8 cellular contexts compared by ENCODE assay signal in genomic region chr6:28266962-28267694, GRCh38. TPM values are rescaled to one million over a fixed set of nuclear protein-coding genes. Genes with fewer than 3 reads are reported as not detected.
DNase-seq lines count a peak whose midpoint lies in the region; ATAC-seq, FAIRE-seq and TF ChIP-seq lines count a peak whose summit lies in the region.

ZSCAN26 (plus strand) TSS chr6:28267143; CDS start chr6:28271920, 4,777 bp downstream.

- in situ Hi-C loops in GM12878 (cut with MboI): no loop called here

- H3K36me3 ChIP-seq in GM12878 (ENCODE audit: control insufficient read depth in 2 of 2, insufficient read depth in 2 of 2, low read length in 1 of 2): no peaks in the 10 kb centered on the region

- H3K9ac ChIP-seq in GM12878 (ENCODE audit: control insufficient read depth, insufficient read depth, low read length): peak within 1 kb of the TSS; percentile 77

- TF ChIP-seq RAD21 in GM12878 (IDR thresholded peaks at IDR 0.05; ENCODE audit: insufficient read depth, low read depth, low read length): 0 out of 2 replicates have a peak, but pooled peaks have one; percentile 4

- 2% methylated on average over 32 of the region's 32 CpGs for WGBS in GM12878 (ENCODE audit: insufficient coverage, insufficient replicate concordance, low lambda C conversion rate, missing lambda C conversion rate)

- peak; percentile 98 for ATAC-seq in GM18511 (IDR thresholded peaks at IDR 0.05; ENCODE audit: unreplicated experiment)
- peak; percentile 86 for ATAC-seq in HG02973 (IDR thresholded peaks at IDR 0.05; ENCODE audit: unreplicated experiment)
- peak; percentile 98 for ATAC-seq in GM12878

- TF ChIP-seq CTCF in GM12878 (IDR thresholded peaks at IDR 0.05 in 2 of 3, conservative IDR thresholded peaks at IDR 0.05 in 1 of 3; ENCODE audit: control insufficient read depth in 2 of 3, extremely low read depth in 1 of 3, insufficient read depth in 1 of 3, low read depth in 3 of 3, low read length in 3 of 3): no peak

- H3K4me3 ChIP-seq in GM12878: peak within 1 kb of the TSS; percentile 96

- BruUV-seq in GM12878 (replicated peaks; lab: Mats Ljungman, UMichigan): no TSS peak

- H4K20me1 ChIP-seq in GM12878 (ENCODE audit: control insufficient read depth, insufficient read depth): no peaks in the 10 kb centered on the region

- peak within 1 kb of the TSS; percentile 87 for H2AFZ ChIP-seq in GM12878 (ENCODE audit: control insufficient read depth, low read depth, low read length)

- DNase-seq in NCI-H1930 (lab: John Stamatoyannopoulos, UW) (peak; percentile 71 to 91), T1000 (lab: John Stamatoyannopoulos, UW) (peak; percentile 80), GM12878 (ENCODE audit: low read depth, low spot score) (peak; percentile 70), hippocampal formation (lab: John Stamatoyannopoulos, UW) (peak; percentile 75 to 91), retina (peak; percentile 97), mesenteric fat pad (ENCODE audit: low spot score) (no peak)

- H3K27me3 ChIP-seq in GM12878 (replicated peaks in 1 of 2; ENCODE audit: control insufficient read depth in 2 of 2, insufficient read depth in 2 of 2, low read length in 1 of 2): no peaks in the 10 kb centered on the region

- RAD21 ChIA-PET in GM12878 (lab: Charles Lee; ENCODE audit: unreplicated experiment): interaction anchor here (0.6 to 3.3 kb wide), 15 partner anchors 10 to 162 kb away, joined by 3 to 22 read pairs (median 4); partner anchors contain the start of genes PGBD1, ZKSCAN3, ZKSCAN4 and ZKSCAN8

- TF ChIP-seq EP300 in GM12878 (IDR thresholded peaks at IDR 0.05; ENCODE audit: borderline replicate concordance in 1 of 2, control insufficient read depth in 1 of 2, low read depth in 2 of 2, low read length in 2 of 2): no peak

- FAIRE-seq in GM12878 (lab: Jason Lieb, UNC): peak; percentile 79

- peak within 1 kb of the TSS; percentile 84 for H3K27ac ChIP-seq in GM12878 (ENCODE audit: control insufficient read depth, insufficient read depth)

- H3K4me1 ChIP-seq in GM12878 (ENCODE audit: control insufficient read depth, insufficient read depth, low read length): no peaks in the 10 kb centered on the region

- H3K79me2 ChIP-seq in GM12878 (ENCODE audit: control insufficient read depth, insufficient read depth, low read length): peaks cover 11% of the 10 kb centered on the region

- peak within 1 kb of the TSS; percentile 92 for H3K4me2 ChIP-seq in GM12878 (ENCODE audit: control insufficient read depth, insufficient read depth)

- SMC1A ChIA-PET in GM12878 (lab: Charles Lee; ENCODE audit: uncharacterized antibody, unreplicated experiment): interaction anchor here (0.8 to 4.0 kb wide), 22 partner anchors 8 to 150 kb away, joined by 3 to 30 read pairs (median 6); partner anchors contain the start of genes PGBD1, ZKSCAN3, ZKSCAN4 and ZSCAN31

- POLR2A ChIA-PET in GM12878 (lab: Charles Lee): interaction anchor here (0.6 to 2.7 kb wide), 10 partner anchors 14 to 126 kb away, joined by 3 to 11 read pairs (median 4); partner anchors contain the start of genes PGBD1, ZKSCAN4, ZKSCAN8 and ZSCAN31

- intact Hi-C loops in GM12878 (cut with micrococcal nuclease; ENCODE audit: unreplicated experiment): loop anchor here (2.0 to 5.0 kb wide), 3 partner anchors 14 to 90 kb away; partner anchors contain the start of genes ZKSCAN4 and ZSCAN31

- CTCF ChIA-PET in GM12878 (lab: Yijun Ruan, JAX): interaction anchor here (0.5 to 2.6 kb wide), 11 partner anchors 10 to 1079 kb away, joined by 3 to 14 read pairs (median 4); no protein-coding TSS in a partner anchor

- H3K9me3 ChIP-seq in GM12878 (replicated peaks; ENCODE audit: control insufficient read depth, insufficient read depth, low read length): no peaks in the 10 kb centered on the region; the same call in 2 of the 3 replicates

- peak; percentile 82 for TF ChIP-seq POLR2A in GM12878 (IDR thresholded peaks at IDR 0.05; ENCODE audit: low read depth, low read length)

TF ChIP-seq in GM12878, 131 proteins besides CTCF, POLR2A, EP300 and RAD21 (continues in another document):
- TF ChIP-seq HCFC1 (IDR thresholded peaks at IDR 0.05; ENCODE audit: low read length): peak; percentile 51
- peak; percentile 19; the same call in 1 of the 2 replicates for TF ChIP-seq ELK1 (IDR thresholded peaks at IDR 0.05; ENCODE audit: low read depth, low read length)
- TF ChIP-seq CBX5 (IDR thresholded peaks at IDR 0.05; ENCODE audit: low read depth): no peak
- 0 out of 2 replicates have a peak, but pooled peaks have one; percentile 29 for TF ChIP-seq CREM (IDR thresholded peaks at IDR 0.05; ENCODE audit: low read depth)
- peak; percentile 74; the same call in 1 of the 2 replicates for TF ChIP-seq SMARCA5 (IDR thresholded peaks at IDR 0.05)
- no peak for TF ChIP-seq IRF3 (IDR thresholded peaks at IDR 0.05)
- no peak for TF ChIP-seq E2F8 (IDR thresholded peaks at IDR 0.05; ENCODE audit: low read depth, partially characterized antibody)
- no peak for TF ChIP-seq TCF7 (IDR thresholded peaks at IDR 0.05; ENCODE audit: borderline replicate concordance)
- TF ChIP-seq NKRF (conservative IDR thresholded peaks at IDR 0.05): peak; percentile 87
- TF ChIP-seq HDGF (IDR thresholded peaks at IDR 0.05): 0 out of 2 replicates have a peak, but pooled peaks have one; percentile 60

RNA-seq across cellular contexts. Expression of gene ZSCAN26, which starts in this region (rescaled TPM):
- total RNA-seq in GM12878 (2013; cell fraction: nucleolus; rRNA removed): 36.7 and 38.1 TPM in 2 replicates
- 4.5 and 8.7 TPM in 2 replicates for total RNA-seq in GM12878 (2014; rRNA removed)
- total RNA-seq in GM12878 (2014; rRNA removed; fragmentation: Illumina TruSeq; extraction: Trizol): 7.4 and 7.6 TPM in 2 replicates
- total RNA-seq in GM12878 (2021): 5.4 and 7.4 TPM in 2 replicates
- 6.4 TPM for polyA plus RNA-seq in GM12878 (2011; ENCODE audit: low read depth)
- polyA plus RNA-seq in GM12878 (2011; rRNA removed): 13.3 and 14.1 TPM in 2 replicates
- 6.2 and 8.1 TPM in 2 replicates for polyA plus RNA-seq in GM12878 (2011; cell fraction: cytosol; rRNA removed)
- polyA plus RNA-seq in GM12878 (2011; cell fraction: nucleus; rRNA removed): 19.6 and 26.9 TPM in 2 replicates
- polyA plus RNA-seq in GM12878 (2012): 6.0 and 7.3 TPM in 2 replicates
- 8.9 and 14.6 TPM in 2 replicates for polyA plus RNA-seq in GM12878 (2014; fragmentation: Illumina TruSeq; extraction: Trizol)
- polyA plus RNA-seq in GM12878 (2014; fragmentation: Nextera tagmentation; extraction: Ambion mirVana): 1 to 10 TPM; 4.6 to 5.4 TPM
- polyA plus RNA-seq in GM12878 (2014; rRNA removed): 5.6 and 6.9 TPM in 2 replicates
- 1 to 10 TPM; 5.9 to 6.0 TPM for polyA plus RNA-seq in GM12878 (2016; fragmentation: Nextera tagmentation; extraction: Ambion mirVana)
- 16.2 and 18.3 TPM in 2 replicates for polyA minus RNA-seq in GM12878 (2011; rRNA and poly(A)+ RNA removed)
- polyA minus RNA-seq in GM12878 (2011; cell fraction: cytosol; rRNA and poly(A)+ RNA removed): 1.7 and 2.7 TPM in 2 replicates
- polyA minus RNA-seq in GM12878 (2011; cell fraction: nucleus; rRNA and poly(A)+ RNA removed): 7.9 and 10.4 TPM in 2 replicates
- 5.9 TPM for total RNA-seq in mesenteric fat pad
